Comparison of ENCODE assay signal across 1 cellular context in the genomic region with DNA sequence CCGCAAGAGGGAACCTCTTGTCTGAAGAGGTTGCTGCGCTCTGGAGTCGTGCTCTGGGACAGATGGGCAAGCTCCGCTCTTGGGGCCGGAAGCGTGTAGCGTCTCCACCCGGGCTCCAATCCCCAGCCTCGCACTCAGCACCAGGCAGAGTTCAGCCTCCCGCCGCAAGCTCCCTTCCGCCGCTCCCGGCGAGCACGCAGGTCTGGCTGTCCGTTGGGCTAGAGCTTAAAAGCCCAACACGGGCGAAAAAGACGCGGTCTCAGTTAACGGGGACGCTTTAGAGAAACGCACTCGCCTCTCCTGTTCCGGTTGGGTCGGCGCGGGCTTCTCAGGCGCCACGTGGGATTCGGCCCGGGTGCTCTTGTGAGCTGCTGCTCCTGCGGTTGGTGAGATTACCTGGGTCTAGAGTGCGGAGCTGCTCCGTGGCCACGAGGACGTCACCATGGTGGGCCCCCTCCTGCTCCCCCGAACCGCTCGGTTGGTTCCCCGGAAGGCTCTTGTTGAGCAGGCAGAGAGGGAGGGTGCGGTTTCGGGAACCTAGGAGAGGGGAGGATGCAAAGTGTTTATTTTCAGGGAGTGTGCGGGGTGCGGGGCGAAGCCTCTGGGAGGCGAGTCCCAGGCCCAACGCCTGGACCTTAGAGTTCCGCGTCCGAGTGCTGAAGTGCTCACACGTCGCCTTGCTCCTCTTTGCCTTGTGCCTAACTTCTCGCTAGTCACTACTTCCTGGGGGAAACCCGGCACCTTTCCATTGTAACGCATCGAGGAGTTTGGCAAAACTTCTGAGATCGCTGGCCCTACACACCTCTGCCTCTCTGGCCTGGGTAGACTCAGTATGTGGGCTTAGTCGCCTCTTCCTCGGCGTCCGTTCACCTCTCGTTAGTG.
TF ChIP-seq lines count a peak whose summit lies in the region.

A gene (plus strand): TSS at position 331 of the 882 bp plus-strand sequence. CDS start 112 bp downstream, at position 443.

TF ChIP-seq in HepG2, 621 proteins besides CTCF, POLR2A, EP300 and RAD21 (continued from another document and continues in another):
- TF ChIP-seq, protein P1, sequence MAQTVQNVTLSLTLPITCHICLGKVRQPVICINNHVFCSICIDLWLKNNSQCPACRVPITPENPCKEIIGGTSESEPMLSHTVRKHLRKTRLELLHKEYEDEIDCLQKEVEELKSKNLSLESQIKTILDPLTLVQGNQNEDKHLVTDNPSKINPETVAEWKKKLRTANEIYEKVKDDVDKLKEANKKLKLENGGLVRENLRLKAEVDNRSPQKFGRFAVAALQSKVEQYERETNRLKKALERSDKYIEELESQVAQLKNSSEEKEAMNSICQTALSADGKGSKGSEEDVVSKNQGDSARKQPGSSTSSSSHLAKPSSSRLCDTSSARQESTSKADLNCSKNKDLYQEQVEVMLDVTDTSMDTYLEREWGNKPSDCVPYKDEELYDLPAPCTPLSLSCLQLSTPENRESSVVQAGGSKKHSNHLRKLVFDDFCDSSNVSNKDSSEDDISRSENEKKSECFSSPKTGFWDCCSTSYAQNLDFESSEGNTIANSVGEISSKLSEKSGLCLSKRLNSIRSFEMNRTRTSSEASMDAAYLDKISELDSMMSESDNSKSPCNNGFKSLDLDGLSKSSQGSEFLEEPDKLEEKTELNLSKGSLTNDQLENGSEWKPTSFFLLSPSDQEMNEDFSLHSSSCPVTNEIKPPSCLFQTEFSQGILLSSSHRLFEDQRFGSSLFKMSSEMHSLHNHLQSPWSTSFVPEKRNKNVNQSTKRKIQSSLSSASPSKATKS (CRISPR knock-in tag; IDR thresholded peaks at IDR 0.05): peak; percentile 64; the same call in 1 of the 2 replicates
- peak; percentile 87 for TF ChIP-seq SP4 (CRISPR knock-in tag; IDR thresholded peaks at IDR 0.05)
- peak; percentile 90 for TF ChIP-seq ZNF205 (CRISPR knock-in tag; IDR thresholded peaks at IDR 0.05)
- TF ChIP-seq ZNF737 (CRISPR knock-in tag; IDR thresholded peaks at IDR 0.05; ENCODE audit: borderline replicate concordance): peak; percentile 81; the same call in 1 of the 2 replicates
- no peak for TF ChIP-seq ZNF367 (CRISPR knock-in tag; IDR thresholded peaks at IDR 0.05; ENCODE audit: borderline replicate concordance)
- TF ChIP-seq ZMYM3 (CRISPR knock-in tag; IDR thresholded peaks at IDR 0.05): peak; percentile 74; the same call in 1 of the 2 replicates
- TF ChIP-seq, protein P2, sequence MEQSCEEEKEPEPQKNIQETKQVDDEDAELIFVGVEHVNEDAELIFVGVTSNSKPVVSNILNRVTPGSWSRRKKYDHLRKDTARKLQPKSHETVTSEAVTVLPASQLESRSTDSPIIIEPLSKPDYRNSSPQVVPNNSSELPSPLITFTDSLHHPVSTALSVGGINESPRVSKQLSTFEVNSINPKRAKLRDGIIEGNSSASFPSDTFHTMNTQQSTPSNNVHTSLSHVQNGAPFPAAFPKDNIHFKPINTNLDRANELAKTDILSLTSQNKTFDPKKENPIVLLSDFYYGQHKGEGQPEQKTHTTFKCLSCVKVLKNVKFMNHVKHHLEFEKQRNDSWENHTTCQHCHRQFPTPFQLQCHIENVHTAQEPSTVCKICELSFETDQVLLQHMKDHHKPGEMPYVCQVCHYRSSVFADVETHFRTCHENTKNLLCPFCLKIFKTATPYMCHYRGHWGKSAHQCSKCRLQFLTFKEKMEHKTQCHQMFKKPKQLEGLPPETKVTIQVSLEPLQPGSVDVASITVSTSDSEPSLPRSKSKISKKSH (CRISPR knock-in tag; IDR thresholded peaks at IDR 0.05; ENCODE audit: borderline replicate concordance): peak; percentile 76; the same call in 1 of the 2 replicates
- TF ChIP-seq MED1 (CRISPR knock-in tag; IDR thresholded peaks at IDR 0.05): peak; percentile 88
- TF ChIP-seq JUNB (CRISPR knock-in tag; IDR thresholded peaks at IDR 0.05; ENCODE audit: borderline replicate concordance): no peak; the same call in 1 of the 2 replicates
- no peak for TF ChIP-seq ZEB1 (IDR thresholded peaks at IDR 0.05; ENCODE audit: insufficient replicate concordance, low read depth)
- peak; percentile 72 for TF ChIP-seq HCFC1 (IDR thresholded peaks at IDR 0.05; ENCODE audit: low read depth, low read length)
- peak; percentile 84 for TF ChIP-seq ZNF572 (CRISPR knock-in tag; IDR thresholded peaks at IDR 0.05)
- peak; percentile 70 for TF ChIP-seq ATF1 (CRISPR knock-in tag; IDR thresholded peaks at IDR 0.05)
- TF ChIP-seq SMAD1 (CRISPR knock-in tag; IDR thresholded peaks at IDR 0.05; ENCODE audit: borderline replicate concordance, low read depth): peak; percentile 87; the same call in 1 of the 2 replicates
- peak; percentile 77 for TF ChIP-seq AGO1 (IDR thresholded peaks at IDR 0.05; ENCODE audit: low read depth, low read length, poor library complexity, severe bottlenecking)
- TF ChIP-seq, protein P3, sequence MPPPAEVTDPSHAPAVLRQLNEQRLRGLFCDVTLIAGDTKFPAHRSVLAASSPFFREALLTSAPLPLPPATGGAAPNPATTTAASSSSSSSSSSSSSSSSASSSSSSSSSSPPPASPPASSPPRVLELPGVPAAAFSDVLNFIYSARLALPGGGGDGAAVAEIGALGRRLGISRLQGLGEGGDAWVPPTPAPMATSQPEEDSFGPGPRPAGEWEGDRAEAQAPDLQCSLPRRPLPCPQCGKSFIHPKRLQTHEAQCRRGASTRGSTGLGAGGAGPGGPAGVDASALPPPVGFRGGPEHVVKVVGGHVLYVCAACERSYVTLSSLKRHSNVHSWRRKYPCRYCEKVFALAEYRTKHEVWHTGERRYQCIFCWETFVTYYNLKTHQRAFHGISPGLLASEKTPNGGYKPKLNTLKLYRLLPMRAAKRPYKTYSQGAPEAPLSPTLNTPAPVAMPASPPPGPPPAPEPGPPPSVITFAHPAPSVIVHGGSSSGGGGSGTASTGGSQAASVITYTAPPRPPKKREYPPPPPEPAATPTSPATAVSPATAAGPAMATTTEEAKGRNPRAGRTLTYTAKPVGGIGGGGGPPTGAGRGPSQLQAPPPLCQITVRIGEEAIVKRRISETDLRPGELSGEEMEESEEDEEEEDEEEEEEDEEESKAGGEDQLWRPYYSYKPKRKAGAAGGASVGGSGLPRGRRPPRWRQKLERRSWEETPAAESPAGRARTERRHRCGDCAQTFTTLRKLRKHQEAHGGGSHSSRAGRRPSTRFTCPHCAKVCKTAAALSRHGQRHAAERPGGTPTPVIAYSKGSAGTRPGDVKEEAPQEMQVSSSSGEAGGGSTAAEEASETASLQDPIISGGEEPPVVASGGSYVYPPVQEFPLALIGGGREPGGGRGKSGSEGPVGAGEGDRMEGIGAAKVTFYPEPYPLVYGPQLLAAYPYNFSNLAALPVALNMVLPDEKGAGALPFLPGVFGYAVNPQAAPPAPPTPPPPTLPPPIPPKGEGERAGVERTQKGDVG (CRISPR knock-in tag; IDR thresholded peaks at IDR 0.05; ENCODE audit: borderline replicate concordance): peak; percentile 81; the same call in 1 of the 2 replicates
- peak; percentile 97; the same call in 2 of the 3 replicates for TF ChIP-seq MXI1 (IDR thresholded peaks at IDR 0.05; ENCODE audit: borderline replicate concordance, low read depth, low read length)
- TF ChIP-seq ZNF34 (CRISPR knock-in tag; IDR thresholded peaks at IDR 0.05; ENCODE audit: borderline replicate concordance): peak; percentile 93; the same call in 1 of the 2 replicates
- no peak for TF ChIP-seq NR1H2 (CRISPR knock-in tag; IDR thresholded peaks at IDR 0.05; ENCODE audit: borderline replicate concordance, low read depth)
- peak; percentile 93 for TF ChIP-seq MIER3 (CRISPR knock-in tag; IDR thresholded peaks at IDR 0.05; ENCODE audit: borderline replicate concordance)
- TF ChIP-seq U2AF2 (IDR thresholded peaks at IDR 0.05; ENCODE audit: low read depth, low read length): no peak; the same call in 1 of the 2 replicates
- no peak; the same call in 1 of the 2 replicates for TF ChIP-seq ZNF430 (CRISPR knock-in tag; IDR thresholded peaks at IDR 0.05)
- no peak for TF ChIP-seq ZNF468 (CRISPR knock-in tag; IDR thresholded peaks at IDR 0.05)
- TF ChIP-seq, protein P4, sequence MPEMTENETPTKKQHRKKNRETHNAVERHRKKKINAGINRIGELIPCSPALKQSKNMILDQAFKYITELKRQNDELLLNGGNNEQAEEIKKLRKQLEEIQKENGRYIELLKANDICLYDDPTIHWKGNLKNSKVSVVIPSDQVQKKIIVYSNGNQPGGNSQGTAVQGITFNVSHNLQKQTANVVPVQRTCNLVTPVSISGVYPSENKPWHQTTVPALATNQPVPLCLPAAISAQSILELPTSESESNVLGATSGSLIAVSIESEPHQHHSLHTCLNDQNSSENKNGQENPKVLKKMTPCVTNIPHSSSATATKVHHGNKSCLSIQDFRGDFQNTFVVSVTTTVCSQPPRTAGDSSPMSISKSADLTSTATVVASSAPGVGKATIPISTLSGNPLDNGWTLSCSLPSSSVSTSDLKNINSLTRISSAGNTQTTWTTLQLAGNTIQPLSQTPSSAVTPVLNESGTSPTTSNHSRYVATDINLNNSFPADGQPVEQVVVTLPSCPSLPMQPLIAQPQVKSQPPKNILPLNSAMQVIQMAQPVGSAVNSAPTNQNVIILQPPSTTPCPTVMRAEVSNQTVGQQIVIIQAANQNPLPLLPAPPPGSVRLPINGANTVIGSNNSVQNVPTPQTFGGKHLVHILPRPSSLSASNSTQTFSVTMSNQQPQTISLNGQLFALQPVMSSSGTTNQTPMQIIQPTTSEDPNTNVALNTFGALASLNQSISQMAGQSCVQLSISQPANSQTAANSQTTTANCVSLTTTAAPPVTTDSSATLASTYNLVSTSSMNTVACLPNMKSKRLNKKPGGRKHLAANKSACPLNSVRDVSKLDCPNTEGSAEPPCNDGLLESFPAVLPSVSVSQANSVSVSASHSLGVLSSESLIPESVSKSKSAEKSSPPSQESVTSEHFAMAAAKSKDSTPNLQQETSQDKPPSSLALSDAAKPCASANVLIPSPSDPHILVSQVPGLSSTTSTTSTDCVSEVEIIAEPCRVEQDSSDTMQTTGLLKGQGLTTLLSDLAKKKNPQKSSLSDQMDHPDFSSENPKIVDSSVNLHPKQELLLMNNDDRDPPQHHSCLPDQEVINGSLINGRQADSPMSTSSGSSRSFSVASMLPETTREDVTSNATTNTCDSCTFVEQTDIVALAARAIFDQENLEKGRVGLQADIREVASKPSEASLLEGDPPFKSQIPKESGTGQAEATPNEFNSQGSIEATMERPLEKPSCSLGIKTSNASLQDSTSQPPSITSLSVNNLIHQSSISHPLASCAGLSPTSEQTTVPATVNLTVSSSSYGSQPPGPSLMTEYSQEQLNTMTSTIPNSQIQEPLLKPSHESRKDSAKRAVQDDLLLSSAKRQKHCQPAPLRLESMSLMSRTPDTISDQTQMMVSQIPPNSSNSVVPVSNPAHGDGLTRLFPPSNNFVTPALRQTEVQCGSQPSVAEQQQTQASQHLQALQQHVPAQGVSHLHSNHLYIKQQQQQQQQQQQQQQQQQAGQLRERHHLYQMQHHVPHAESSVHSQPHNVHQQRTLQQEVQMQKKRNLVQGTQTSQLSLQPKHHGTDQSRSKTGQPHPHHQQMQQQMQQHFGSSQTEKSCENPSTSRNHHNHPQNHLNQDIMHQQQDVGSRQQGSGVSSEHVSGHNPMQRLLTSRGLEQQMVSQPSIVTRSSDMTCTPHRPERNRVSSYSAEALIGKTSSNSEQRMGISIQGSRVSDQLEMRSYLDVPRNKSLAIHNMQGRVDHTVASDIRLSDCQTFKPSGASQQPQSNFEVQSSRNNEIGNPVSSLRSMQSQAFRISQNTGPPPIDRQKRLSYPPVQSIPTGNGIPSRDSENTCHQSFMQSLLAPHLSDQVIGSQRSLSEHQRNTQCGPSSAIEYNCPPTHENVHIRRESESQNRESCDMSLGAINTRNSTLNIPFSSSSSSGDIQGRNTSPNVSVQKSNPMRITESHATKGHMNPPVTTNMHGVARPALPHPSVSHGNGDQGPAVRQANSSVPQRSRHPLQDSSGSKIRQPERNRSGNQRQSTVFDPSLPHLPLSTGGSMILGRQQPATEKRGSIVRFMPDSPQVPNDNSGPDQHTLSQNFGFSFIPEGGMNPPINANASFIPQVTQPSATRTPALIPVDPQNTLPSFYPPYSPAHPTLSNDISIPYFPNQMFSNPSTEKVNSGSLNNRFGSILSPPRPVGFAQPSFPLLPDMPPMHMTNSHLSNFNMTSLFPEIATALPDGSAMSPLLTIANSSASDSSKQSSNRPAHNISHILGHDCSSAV (CRISPR knock-in tag; IDR thresholded peaks at IDR 0.05; ENCODE audit: borderline replicate concordance): 0 out of 2 replicates have a peak, but pooled peaks have one; percentile 15
- peak; percentile 86; the same call in 1 of the 2 replicates for TF ChIP-seq ZNF274 (CRISPR knock-in tag; IDR thresholded peaks at IDR 0.05)
- TF ChIP-seq, protein P5, sequence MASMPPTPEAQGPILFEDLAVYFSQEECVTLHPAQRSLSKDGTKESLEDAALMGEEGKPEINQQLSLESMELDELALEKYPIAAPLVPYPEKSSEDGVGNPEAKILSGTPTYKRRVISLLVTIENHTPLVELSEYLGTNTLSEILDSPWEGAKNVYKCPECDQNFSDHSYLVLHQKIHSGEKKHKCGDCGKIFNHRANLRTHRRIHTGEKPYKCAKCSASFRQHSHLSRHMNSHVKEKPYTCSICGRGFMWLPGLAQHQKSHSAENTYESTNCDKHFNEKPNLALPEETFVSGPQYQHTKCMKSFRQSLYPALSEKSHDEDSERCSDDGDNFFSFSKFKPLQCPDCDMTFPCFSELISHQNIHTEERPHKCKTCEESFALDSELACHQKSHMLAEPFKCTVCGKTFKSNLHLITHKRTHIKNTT (CRISPR knock-in tag; IDR thresholded peaks at IDR 0.05): no peak
- TF ChIP-seq FOXO1 (CRISPR knock-in tag; IDR thresholded peaks at IDR 0.05): peak; percentile 73
- TF ChIP-seq MYNN (CRISPR knock-in tag; IDR thresholded peaks at IDR 0.05; ENCODE audit: low read depth): peak; percentile 78
- no peak for TF ChIP-seq NCOR1 (IDR thresholded peaks at IDR 0.05; ENCODE audit: borderline replicate concordance, low read length)
- TF ChIP-seq ISL2 (CRISPR knock-in tag; IDR thresholded peaks at IDR 0.05): peak; percentile 88
- TF ChIP-seq ZSCAN29 (CRISPR knock-in tag; conservative IDR thresholded peaks at IDR 0.05): peak; percentile 90
- peak; percentile 68; the same call in 1 of the 2 replicates for TF ChIP-seq MTA1 (CRISPR knock-in tag; IDR thresholded peaks at IDR 0.05; ENCODE audit: borderline replicate concordance)
- TF ChIP-seq HMGA1 (CRISPR knock-in tag; conservative IDR thresholded peaks at IDR 0.05): no peak
- peak; percentile 87 for TF ChIP-seq GABPA (IDR thresholded peaks at IDR 0.05; ENCODE audit: low read depth, low read length)
- TF ChIP-seq GABPA (CRISPR knock-in tag; IDR thresholded peaks at IDR 0.05; ENCODE audit: low read depth): peak; percentile 98
- peak; percentile 59 for TF ChIP-seq TBL1XR1 (IDR thresholded peaks at IDR 0.05; ENCODE audit: borderline replicate concordance, low read length, partially characterized antibody)
- peak; percentile 67 for TF ChIP-seq ZNF629 (CRISPR knock-in tag; conservative IDR thresholded peaks at IDR 0.05)
- TF ChIP-seq ZNF446 (CRISPR knock-in tag; IDR thresholded peaks at IDR 0.05): no peak; the same call in 1 of the 2 replicates
- 0 out of 2 replicates have a peak, but pooled peaks have one; percentile 20 for TF ChIP-seq RCOR2 (CRISPR knock-in tag; IDR thresholded peaks at IDR 0.05)
- peak; percentile 84; the same call in 1 of the 2 replicates for TF ChIP-seq ZNF230 (CRISPR knock-in tag; IDR thresholded peaks at IDR 0.05)
- TF ChIP-seq POGZ (CRISPR knock-in tag; IDR thresholded peaks at IDR 0.05): peak; percentile 99
- peak; percentile 85; the same call in 1 of the 2 replicates for TF ChIP-seq NCOA1 (CRISPR knock-in tag; IDR thresholded peaks at IDR 0.05)
- TF ChIP-seq IRX3 (CRISPR knock-in tag; IDR thresholded peaks at IDR 0.05; ENCODE audit: borderline replicate concordance, low read depth): peak; percentile 95
- peak; percentile 80 for TF ChIP-seq ETV5 (CRISPR knock-in tag; IDR thresholded peaks at IDR 0.05; ENCODE audit: borderline replicate concordance)
- TF ChIP-seq RFXAP (CRISPR knock-in tag; IDR thresholded peaks at IDR 0.05; ENCODE audit: borderline replicate concordance): peak; percentile 96
- TF ChIP-seq ZNF501 (CRISPR knock-in tag; IDR thresholded peaks at IDR 0.05): peak; percentile 98
- no peak for TF ChIP-seq ZNF619 (CRISPR knock-in tag; IDR thresholded peaks at IDR 0.05)
